16 cellular contexts compared by ENCODE assay signal in the genomic region with DNA sequence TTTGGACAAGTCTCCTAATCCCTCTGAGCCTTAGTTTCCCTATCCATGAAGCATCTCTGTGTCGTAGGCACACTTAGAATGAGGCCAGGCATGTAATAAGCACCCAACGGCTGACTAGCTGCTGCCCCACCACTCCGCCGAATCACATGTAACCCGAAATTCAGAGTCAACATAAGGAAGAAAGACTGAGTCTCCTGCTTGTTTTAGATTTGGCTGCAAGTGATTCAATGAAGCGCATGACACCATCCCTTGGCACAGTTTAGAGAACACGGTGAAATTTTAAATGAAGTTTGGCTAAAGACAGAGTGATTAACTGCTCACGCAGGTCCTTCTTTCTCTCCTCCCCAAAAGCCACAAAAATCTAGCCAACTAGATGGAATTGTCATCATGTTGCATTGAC.
"Had no signal": no experiment of that assay in that cellular context is flagged by ENCODE, and none has a peak within 500 bp of the region (broad histone marks: within the 10 kb centered on the region; RNA-seq: fewer than 3 reads in every experiment).

No MANE protein-coding gene starts in this region.

- H3K4me3 ChIP-seq: K562 had no signal

- ATAC-seq: K562 had no signal

- H3K4me2 ChIP-seq: SK-N-SH had no signal

- H3K9me3 ChIP-seq: SK-N-SH had no signal

- H3K27ac ChIP-seq: HL-60 had no signal

- DNase-seq: NCI-H1092, NCI-H1105 treated with DMSO at 0.1 percent for 48 hours, NCI-H1417 treated with DMSO at 0.1 percent for 48 hours, NCI-H187, NCI-H2029, NCI-H2081 treated with DMSO at 0.1 percent for 48 hours, NCI-H2171, NCI-H524, NCI-H526 treated with DMSO at 0.1 percent for 48 hours, NCI-H774, RPMI8226, SHP77, SK-N-SH, SW 1271 had no signal

- H3K9ac ChIP-seq: SK-N-SH had no signal
